Comparison of ENCODE assay signal across 1 cellular context in genomic region chr6:138814179-138814834, GRCh38.
TF ChIP-seq lines count a peak whose summit lies in the region.

No MANE protein-coding gene starts in this region.

TF ChIP-seq in HepG2, 621 proteins besides CTCF, POLR2A, EP300 and RAD21 (continued from another document and continues in another):
- peak; percentile 79; the same call in 1 of the 2 replicates for TF ChIP-seq SOX5 (CRISPR knock-in tag; IDR thresholded peaks at IDR 0.05; ENCODE audit: borderline replicate concordance)
- TF ChIP-seq ZNF816 (CRISPR knock-in tag; IDR thresholded peaks at IDR 0.05; ENCODE audit: borderline replicate concordance), result 0 out of 2 replicates have a peak, but pooled peaks have one; percentile 53
- TF ChIP-seq SMAD1 (CRISPR knock-in tag; IDR thresholded peaks at IDR 0.05; ENCODE audit: borderline replicate concordance, low read depth), result no peak
- peak; percentile 67; the same call in 1 of the 2 replicates for TF ChIP-seq ZGPAT (CRISPR knock-in tag; IDR thresholded peaks at IDR 0.05)
- TF ChIP-seq ZNF558 (CRISPR knock-in tag; IDR thresholded peaks at IDR 0.05; ENCODE audit: borderline replicate concordance), result no peak
- TF ChIP-seq RELA (CRISPR knock-in tag; IDR thresholded peaks at IDR 0.05), result no peak
- TF ChIP-seq ZNF329 (CRISPR knock-in tag; IDR thresholded peaks at IDR 0.05; ENCODE audit: low read depth), result no peak
- TF ChIP-seq ZNF343 (CRISPR knock-in tag; IDR thresholded peaks at IDR 0.05), result no peak
- no peak for TF ChIP-seq CENPX (CRISPR knock-in tag; IDR thresholded peaks at IDR 0.05)
- no peak for TF ChIP-seq ZNF580 (CRISPR knock-in tag; IDR thresholded peaks at IDR 0.05; ENCODE audit: borderline replicate concordance, low read depth)
- no peak for TF ChIP-seq TCF12 (IDR thresholded peaks at IDR 0.05)
- no peak for TF ChIP-seq TCF12 (CRISPR knock-in tag; IDR thresholded peaks at IDR 0.05)
- TF ChIP-seq KAT2B (IDR thresholded peaks at IDR 0.05; ENCODE audit: borderline replicate concordance, low read depth, low read length), result no peak
- peak; percentile 69 for TF ChIP-seq MIXL1 (CRISPR knock-in tag; IDR thresholded peaks at IDR 0.05)
- TF ChIP-seq ZNF567 (CRISPR knock-in tag; IDR thresholded peaks at IDR 0.05; ENCODE audit: borderline replicate concordance), result no peak
- TF ChIP-seq, protein P1, sequence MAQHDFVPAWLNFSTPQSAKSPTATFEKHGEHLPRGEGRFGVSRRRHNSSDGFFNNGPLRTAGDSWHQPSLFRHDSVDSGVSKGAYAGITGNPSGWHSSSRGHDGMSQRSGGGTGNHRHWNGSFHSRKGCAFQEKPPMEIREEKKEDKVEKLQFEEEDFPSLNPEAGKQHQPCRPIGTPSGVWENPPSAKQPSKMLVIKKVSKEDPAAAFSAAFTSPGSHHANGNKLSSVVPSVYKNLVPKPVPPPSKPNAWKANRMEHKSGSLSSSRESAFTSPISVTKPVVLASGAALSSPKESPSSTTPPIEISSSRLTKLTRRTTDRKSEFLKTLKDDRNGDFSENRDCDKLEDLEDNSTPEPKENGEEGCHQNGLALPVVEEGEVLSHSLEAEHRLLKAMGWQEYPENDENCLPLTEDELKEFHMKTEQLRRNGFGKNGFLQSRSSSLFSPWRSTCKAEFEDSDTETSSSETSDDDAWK (CRISPR knock-in tag; IDR thresholded peaks at IDR 0.05), result no peak
- no peak for TF ChIP-seq CREB1 (IDR thresholded peaks at IDR 0.05)
- peak; percentile 79 for TF ChIP-seq CREB1 (CRISPR knock-in tag; IDR thresholded peaks at IDR 0.05)
- TF ChIP-seq MIER3 (CRISPR knock-in tag; IDR thresholded peaks at IDR 0.05; ENCODE audit: borderline replicate concordance), result no peak; the same call in 1 of the 2 replicates
- TF ChIP-seq CEBPG (CRISPR knock-in tag; IDR thresholded peaks at IDR 0.05), result peak; percentile 69
- TF ChIP-seq, protein P2, sequence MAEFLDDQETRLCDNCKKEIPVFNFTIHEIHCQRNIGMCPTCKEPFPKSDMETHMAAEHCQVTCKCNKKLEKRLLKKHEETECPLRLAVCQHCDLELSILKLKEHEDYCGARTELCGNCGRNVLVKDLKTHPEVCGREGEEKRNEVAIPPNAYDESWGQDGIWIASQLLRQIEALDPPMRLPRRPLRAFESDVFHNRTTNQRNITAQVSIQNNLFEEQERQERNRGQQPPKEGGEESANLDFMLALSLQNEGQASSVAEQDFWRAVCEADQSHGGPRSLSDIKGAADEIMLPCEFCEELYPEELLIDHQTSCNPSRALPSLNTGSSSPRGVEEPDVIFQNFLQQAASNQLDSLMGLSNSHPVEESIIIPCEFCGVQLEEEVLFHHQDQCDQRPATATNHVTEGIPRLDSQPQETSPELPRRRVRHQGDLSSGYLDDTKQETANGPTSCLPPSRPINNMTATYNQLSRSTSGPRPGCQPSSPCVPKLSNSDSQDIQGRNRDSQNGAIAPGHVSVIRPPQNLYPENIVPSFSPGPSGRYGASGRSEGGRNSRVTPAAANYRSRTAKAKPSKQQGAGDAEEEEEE (CRISPR knock-in tag; IDR thresholded peaks at IDR 0.05; ENCODE audit: borderline replicate concordance), result no peak
- peak; percentile 21; the same call in 1 of the 2 replicates for TF ChIP-seq JUNB (CRISPR knock-in tag; IDR thresholded peaks at IDR 0.05; ENCODE audit: borderline replicate concordance)
- no peak for TF ChIP-seq ZNF704 (CRISPR knock-in tag; IDR thresholded peaks at IDR 0.05; ENCODE audit: borderline replicate concordance)
- TF ChIP-seq SRSF9 (IDR thresholded peaks at IDR 0.05; ENCODE audit: borderline replicate concordance, insufficient read depth, low read depth, low read length, poor library complexity, severe bottlenecking), result no peak
- TF ChIP-seq, protein P3, sequence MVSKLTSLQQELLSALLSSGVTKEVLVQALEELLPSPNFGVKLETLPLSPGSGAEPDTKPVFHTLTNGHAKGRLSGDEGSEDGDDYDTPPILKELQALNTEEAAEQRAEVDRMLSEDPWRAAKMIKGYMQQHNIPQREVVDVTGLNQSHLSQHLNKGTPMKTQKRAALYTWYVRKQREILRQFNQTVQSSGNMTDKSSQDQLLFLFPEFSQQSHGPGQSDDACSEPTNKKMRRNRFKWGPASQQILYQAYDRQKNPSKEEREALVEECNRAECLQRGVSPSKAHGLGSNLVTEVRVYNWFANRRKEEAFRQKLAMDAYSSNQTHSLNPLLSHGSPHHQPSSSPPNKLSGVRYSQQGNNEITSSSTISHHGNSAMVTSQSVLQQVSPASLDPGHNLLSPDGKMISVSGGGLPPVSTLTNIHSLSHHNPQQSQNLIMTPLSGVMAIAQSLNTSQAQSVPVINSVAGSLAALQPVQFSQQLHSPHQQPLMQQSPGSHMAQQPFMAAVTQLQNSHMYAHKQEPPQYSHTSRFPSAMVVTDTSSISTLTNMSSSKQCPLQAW (CRISPR knock-in tag; IDR thresholded peaks at IDR 0.05), result 0 out of 2 replicates have a peak, but pooled peaks have one; percentile 28
- no peak for TF ChIP-seq ZNF513 (CRISPR knock-in tag; conservative IDR thresholded peaks at IDR 0.05)
- TF ChIP-seq MAX (IDR thresholded peaks at IDR 0.05), result no peak
- no peak for TF ChIP-seq ZNF841 (CRISPR knock-in tag; IDR thresholded peaks at IDR 0.05; ENCODE audit: borderline replicate concordance)
- TF ChIP-seq, protein P4, sequence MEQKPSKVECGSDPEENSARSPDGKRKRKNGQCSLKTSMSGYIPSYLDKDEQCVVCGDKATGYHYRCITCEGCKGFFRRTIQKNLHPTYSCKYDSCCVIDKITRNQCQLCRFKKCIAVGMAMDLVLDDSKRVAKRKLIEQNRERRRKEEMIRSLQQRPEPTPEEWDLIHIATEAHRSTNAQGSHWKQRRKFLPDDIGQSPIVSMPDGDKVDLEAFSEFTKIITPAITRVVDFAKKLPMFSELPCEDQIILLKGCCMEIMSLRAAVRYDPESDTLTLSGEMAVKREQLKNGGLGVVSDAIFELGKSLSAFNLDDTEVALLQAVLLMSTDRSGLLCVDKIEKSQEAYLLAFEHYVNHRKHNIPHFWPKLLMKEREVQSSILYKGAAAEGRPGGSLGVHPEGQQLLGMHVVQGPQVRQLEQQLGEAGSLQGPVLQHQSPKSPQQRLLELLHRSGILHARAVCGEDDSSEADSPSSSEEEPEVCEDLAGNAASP (CRISPR knock-in tag; IDR thresholded peaks at IDR 0.05; ENCODE audit: borderline replicate concordance), result peak; percentile 41; the same call in 1 of the 2 replicates
- TF ChIP-seq ZNF264 (CRISPR knock-in tag; IDR thresholded peaks at IDR 0.05), result no peak; the same call in 1 of the 2 replicates
- no peak for TF ChIP-seq ZBTB7A (CRISPR knock-in tag; IDR thresholded peaks at IDR 0.05)
- peak; percentile 71; the same call in 1 of the 2 replicates for TF ChIP-seq EHMT2 (IDR thresholded peaks at IDR 0.05; ENCODE audit: borderline replicate concordance, low read depth, low read length)
- no peak for TF ChIP-seq PAF1 (CRISPR knock-in tag; IDR thresholded peaks at IDR 0.05)
- no peak for TF ChIP-seq HINFP (CRISPR knock-in tag; IDR thresholded peaks at IDR 0.05; ENCODE audit: low read depth)
- TF ChIP-seq FOXA3 (CRISPR knock-in tag; IDR thresholded peaks at IDR 0.05), result peak; percentile 65
- no peak for TF ChIP-seq CREB3 (CRISPR knock-in tag; IDR thresholded peaks at IDR 0.05)
- peak; percentile 69 for TF ChIP-seq PPARG (CRISPR knock-in tag; conservative IDR thresholded peaks at IDR 0.05)
- TF ChIP-seq POGK (CRISPR knock-in tag; conservative IDR thresholded peaks at IDR 0.05), result no peak
- TF ChIP-seq, protein P5, sequence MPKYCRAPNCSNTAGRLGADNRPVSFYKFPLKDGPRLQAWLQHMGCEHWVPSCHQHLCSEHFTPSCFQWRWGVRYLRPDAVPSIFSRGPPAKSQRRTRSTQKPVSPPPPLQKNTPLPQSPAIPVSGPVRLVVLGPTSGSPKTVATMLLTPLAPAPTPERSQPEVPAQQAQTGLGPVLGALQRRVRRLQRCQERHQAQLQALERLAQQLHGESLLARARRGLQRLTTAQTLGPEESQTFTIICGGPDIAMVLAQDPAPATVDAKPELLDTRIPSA (CRISPR knock-in tag; IDR thresholded peaks at IDR 0.05; ENCODE audit: borderline replicate concordance), result no peak
- no peak for TF ChIP-seq CBX2 (IDR thresholded peaks at IDR 0.05; ENCODE audit: low read depth, low read length)
- no peak for TF ChIP-seq CBX2 (CRISPR knock-in tag; IDR thresholded peaks at IDR 0.05; ENCODE audit: low read depth)
- no peak; the same call in 1 of the 2 replicates for TF ChIP-seq ZNF335 (CRISPR knock-in tag; IDR thresholded peaks at IDR 0.05)
- no peak for TF ChIP-seq USF2 (IDR thresholded peaks at IDR 0.05; ENCODE audit: low read depth, low read length)
- TF ChIP-seq USF2 (CRISPR knock-in tag; IDR thresholded peaks at IDR 0.05; ENCODE audit: borderline replicate concordance), result no peak
- TF ChIP-seq ZNF644 (CRISPR knock-in tag; IDR thresholded peaks at IDR 0.05; ENCODE audit: low read depth), result no peak
